Comparison of ENCODE assay signal across 8 cellular contexts in the genomic region with DNA sequence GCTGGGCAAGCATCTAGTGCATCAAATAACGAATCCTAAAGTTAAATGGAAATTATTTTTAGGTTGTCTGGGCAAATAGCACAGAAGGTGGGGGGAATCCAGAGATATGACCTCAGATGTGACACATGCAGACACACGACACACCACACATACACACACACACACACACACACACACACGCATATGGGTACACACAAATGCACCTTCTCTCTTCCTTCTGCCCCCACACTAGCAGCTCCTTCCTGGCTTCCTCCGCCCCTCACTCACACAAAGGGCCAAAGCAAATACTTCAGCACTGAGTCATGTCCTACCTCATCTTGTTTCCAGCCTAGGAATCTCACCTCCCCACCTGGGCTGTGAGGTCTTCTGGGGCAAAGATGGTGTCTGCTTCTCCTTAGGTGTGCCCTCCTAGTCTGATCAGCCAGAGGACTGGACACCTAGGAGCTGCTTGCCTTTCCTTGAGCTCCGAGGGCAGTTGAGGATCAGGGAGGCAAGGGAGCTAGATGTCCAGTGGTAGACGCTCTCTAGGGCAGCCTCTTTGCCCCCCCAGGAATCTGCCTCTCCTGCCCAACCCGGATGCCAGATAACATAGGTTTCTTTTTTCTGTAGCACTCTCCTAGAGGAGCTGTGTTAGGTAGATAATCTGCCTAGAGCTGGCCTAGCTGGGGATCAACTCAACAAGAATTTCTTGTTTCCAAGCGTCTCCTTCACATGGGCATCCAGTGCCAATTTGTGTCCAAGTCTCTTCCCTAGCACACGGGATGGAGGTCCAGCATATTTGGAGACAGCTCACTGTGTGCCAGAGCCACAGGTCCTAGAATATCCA. TPM values are rescaled to one million over a fixed set of nuclear protein-coding genes. Genes with fewer than 3 reads are reported as not detected.
DNase-seq lines count a peak whose midpoint lies in the region; ATAC-seq and TF ChIP-seq lines count a peak whose summit lies in the region.

No MANE protein-coding gene starts in this region.

- POLR2A ChIA-PET in MCF 10A (lab: Yijun Ruan, JAX): interaction anchor here (0.7 to 20.3 kb wide), 31 partner anchors 8 to 334 kb away, joined by 3 to 300 read pairs (median 7); partner anchors contain the start of genes CDKN2AIPNL, JADE2, SEC24A and SKP1
- POLR2A ChIA-PET in naive thymus-derived CD8-positive, alpha-beta T cell (lab: Charles Lee): interaction anchor here (0.6 to 2.5 kb wide), 5 partner anchors 11 to 100 kb away, joined by 3 to 11 read pairs (median 3); partner anchors contain the start of genes CDKN2AIPNL and JADE2

- H3K4me3 Mint-ChIP-seq in MCF 10A (ENCODE audit: unreplicated experiment) (peak overlapping the region; percentile 48), CD14-positive monocyte (no peak overlapping the region)
- no peak overlapping the region for H3K4me3 Mint-ChIP-seq in naive thymus-derived CD8-positive, alpha-beta T cell

- peak; percentile 23 to 52 for ATAC-seq in naive thymus-derived CD8-positive, alpha-beta T cell
- ATAC-seq in HG03280 (IDR thresholded peaks at IDR 0.05; ENCODE audit: unreplicated experiment) (no peak), GM19467 (IDR thresholded peaks at IDR 0.05; ENCODE audit: unreplicated experiment) (no peak)

- H3K27ac Mint-ChIP-seq in MCF 10A (ENCODE audit: low read depth, unreplicated experiment) (peak overlapping the region; percentile 82), CD14-positive monocyte (no peak overlapping the region)
- peak overlapping the region in 7 of 10 donors; percentile 2 to 70 (median 29) for H3K27ac Mint-ChIP-seq in naive thymus-derived CD8-positive, alpha-beta T cell

- TSS peak; percentile 83 for BruUV-seq in MCF 10A (replicated peaks; lab: Mats Ljungman, UMichigan)

- H3K36me3 Mint-ChIP-seq in MCF 10A (ENCODE audit: insufficient read depth, unreplicated experiment) (peaks cover 6% of the 10 kb centered on the region), CD14-positive monocyte (no peaks in the 10 kb centered on the region)
- H3K36me3 Mint-ChIP-seq in naive thymus-derived CD8-positive, alpha-beta T cell: no peaks in the 10 kb centered on the region

- peak; percentile 71 for DNase-seq in stimulated activated naive CD4-positive, alpha-beta T cell treated with Interleukin-2 at 50 U/mL for 16 hours (lab: John Stamatoyannopoulos, UW)
- DNase-seq in stimulated activated naive CD4-positive, alpha-beta T cell (lab: John Stamatoyannopoulos, UW): no peak
- peak; percentile 87 for DNase-seq in MCF 10A (ENCODE audit: unreplicated experiment)
- DNase-seq in naive thymus-derived CD8-positive, alpha-beta T cell: no peak
- no peak for DNase-seq in NCI-H1417 (lab: John Stamatoyannopoulos, UW)
- no peak for DNase-seq in CD14-positive monocyte (ENCODE audit: low spot score)

- H3K9me3 Mint-ChIP-seq in MCF 10A (ENCODE audit: unreplicated experiment) (no peaks in the 10 kb centered on the region), CD14-positive monocyte (no peaks in the 10 kb centered on the region)
- no peaks in the 10 kb centered on the region for H3K9me3 Mint-ChIP-seq in naive thymus-derived CD8-positive, alpha-beta T cell

- TF ChIP-seq CTCF in MCF 10A (IDR thresholded peaks at IDR 0.05; ENCODE audit: unreplicated experiment): no peak
- no peak for TF ChIP-seq CTCF in CD14-positive monocyte (IDR thresholded peaks at IDR 0.05)

- no peaks in the 10 kb centered on the region for H3K27me3 Mint-ChIP-seq in MCF 10A (ENCODE audit: insufficient read depth, unreplicated experiment)
- H3K27me3 Mint-ChIP-seq in naive thymus-derived CD8-positive, alpha-beta T cell: no peaks in the 10 kb centered on the region
- peaks cover 0 to 2% (median 0%) of the 10 kb centered on the region in 3 donors for H3K27me3 Mint-ChIP-seq in CD14-positive monocyte (ENCODE audit: low read depth in 3 of 3)

- intact Hi-C loops in MCF 10A (cut with micrococcal nuclease): loop anchor here (1.0 to 5.0 kb wide), 2 partner anchors 72 to 139 kb away; partner anchors contain the start of gene UBE2B
- intact Hi-C loops in CD14-positive monocyte (cut with micrococcal nuclease): no loop called here

- CTCF ChIA-PET in MCF 10A (lab: Yijun Ruan, JAX): interaction anchor here (0.6 to 4.5 kb wide), 39 partner anchors 9 to 312 kb away, joined by 3 to 57 read pairs (median 6); partner anchors contain the start of genes CDKN2AIPNL, JADE2 and UBE2B

- H3K4me1 Mint-ChIP-seq in MCF 10A (ENCODE audit: insufficient read depth, unreplicated experiment): peaks cover 63% of the 10 kb centered on the region
- H3K4me1 Mint-ChIP-seq in naive thymus-derived CD8-positive, alpha-beta T cell: peaks cover 6 to 10% (median 7%) of the 10 kb centered on the region in 4 donors
- no peaks in the 10 kb centered on the region for H3K4me1 Mint-ChIP-seq in CD14-positive monocyte

RNA-seq across cellular contexts. Expression of gene JADE2, which starts 14.3 kb away (rescaled TPM):
- total RNA-seq in MCF 10A (2022): 104 and 138 TPM in 2 replicates
- 100 to 1,000 TPM; 262 TPM for total RNA-seq in naive thymus-derived CD8-positive, alpha-beta T cell
- polyA plus RNA-seq in naive thymus-derived CD8-positive, alpha-beta T cell: 10 to 100 TPM; 24.3 to 38.9 (median 24.9) TPM
- 1 to 10 TPM; 2.1 to 3.1 TPM for polyA plus RNA-seq in CD14-positive monocyte

Comparison
In these comparisons a context has a peak if more than half of its experiments do, and no peak if none do; other contexts are left out.
1. DNase-seq: peak in stimulated activated naive CD4-positive, alpha-beta T cell treated with Interleukin-2 at 50 U/mL for 16 hours (single experiment) and MCF 10A (single experiment); none in stimulated activated naive CD4-positive, alpha-beta T cell (0 of 6), naive thymus-derived CD8-positive, alpha-beta T cell (0 of 10), NCI-H1417 (0 of 3) and CD14-positive monocyte (single experiment).
2. H3K27ac Mint-ChIP-seq: peak in MCF 10A (single experiment) and naive thymus-derived CD8-positive, alpha-beta T cell (7 of 10); none in CD14-positive monocyte (0 of 7).
3. ATAC-seq: peak in naive thymus-derived CD8-positive, alpha-beta T cell (2 of 2); none in HG03280 (single experiment) and GM19467 (single experiment).